In genomic region chr4:112287258-112287873, GRCh38 we compare ENCODE assay signal across 9 cellular contexts. TPM values are rescaled to one million over a fixed set of nuclear protein-coding genes. Genes with fewer than 3 reads are reported as not detected.
DNase-seq lines count a peak whose midpoint lies in the region; ATAC-seq and TF ChIP-seq lines count a peak whose summit lies in the region.
"Had no signal": no experiment of that assay in that cellular context is flagged by ENCODE, and none has a peak within 500 bp of the region (broad histone marks: within the 10 kb centered on the region; RNA-seq: fewer than 3 reads in every experiment).

No MANE protein-coding gene starts in this region.

- H3K4me3 Mint-ChIP-seq in T-helper 2 cell treated with Interferon-gamma antibody and Interleukin-4, amounts not matched to agents 5 μg/mL and 100 μg/mL, for 36 hours: peak overlapping the region; percentile 66
- peak overlapping the region; percentile 96 to 99 for H3K4me3 Mint-ChIP-seq in stimulated activated naive CD8-positive, alpha-beta T cell treated with anti-CD3 and anti-CD28 coated beads, Interleukin-15, amount 100 ng/mL, for 72 hours
- H3K4me3 Mint-ChIP-seq in HFFc6: no peak overlapping the region

- ATAC-seq in HG02763 (IDR thresholded peaks at IDR 0.05; ENCODE audit: unreplicated experiment): peak; percentile 22
- no peak for ATAC-seq in stimulated activated naive CD8-positive, alpha-beta T cell treated with anti-CD3 and anti-CD28 coated beads, Interleukin-15, amount 100 ng/mL, for 72 hours

- peak; percentile 65 for DNase-seq in activated effector memory CD4-positive, alpha-beta T cell treated with anti-CD3 and anti-CD28 coated beads, Interleukin-2, amount 50 U/mL, for 16 hours
- DNase-seq in activated effector memory CD4-positive, alpha-beta T cell treated with Interleukin-2 at 50 U/mL for 16 hours: no peak
- DNase-seq in T-helper 2 cell treated with Interferon-gamma antibody and Interleukin-4, amounts not matched to agents 5 μg/mL and 100 μg/mL, for 36 hours (ENCODE audit: low spot score): no peak
- peak in 1 of 2 donors; percentile 49 for DNase-seq in stimulated activated naive CD8-positive, alpha-beta T cell treated with anti-CD3 and anti-CD28 coated beads, Interleukin-15, amount 100 ng/mL, for 72 hours
- DNase-seq in HFFc6: no peak
- no peak for DNase-seq in GM10266 (ENCODE audit: extremely low spot score)
- DNase-seq in NK-92 (lab: John Stamatoyannopoulos, UW; ENCODE audit: unreplicated experiment): no peak
- DNase-seq: sigmoid colon had no signal

- peaks cover 5% of the 10 kb centered on the region for H3K9me3 Mint-ChIP-seq in T-helper 2 cell treated with Interferon-gamma antibody and Interleukin-4, amounts not matched to agents 5 μg/mL and 100 μg/mL, for 36 hours
- H3K9me3 Mint-ChIP-seq in stimulated activated naive CD8-positive, alpha-beta T cell treated with anti-CD3 and anti-CD28 coated beads, Interleukin-15, amount 100 ng/mL, for 72 hours: peaks cover 10 to 17% of the 10 kb centered on the region in 2 donors
- H3K9me3 Mint-ChIP-seq in HFFc6: no peaks in the 10 kb centered on the region

- TF ChIP-seq CTCF in HFFc6 (IDR thresholded peaks at IDR 0.05): no peak
- TF ChIP-seq CTCF in GM10266 (IDR thresholded peaks at IDR 0.05; ENCODE audit: control insufficient read depth, insufficient read depth, low read depth, missing control alignments): no peak

- peak overlapping the region; percentile 81 for H3K27ac Mint-ChIP-seq in T-helper 2 cell treated with Interferon-gamma antibody and Interleukin-4, amounts not matched to agents 5 μg/mL and 100 μg/mL, for 36 hours
- H3K27ac Mint-ChIP-seq in stimulated activated naive CD8-positive, alpha-beta T cell treated with anti-CD3 and anti-CD28 coated beads, Interleukin-15, amount 100 ng/mL, for 72 hours: peak overlapping the region; percentile 96 to 99
- no peak overlapping the region for H3K27ac Mint-ChIP-seq in HFFc6

- H3K36me3 Mint-ChIP-seq in T-helper 2 cell treated with Interferon-gamma antibody and Interleukin-4, amounts not matched to agents 5 μg/mL and 100 μg/mL, for 36 hours (ENCODE audit: low read depth): peaks cover 12% of the 10 kb centered on the region
- no peaks in the 10 kb centered on the region for H3K36me3 Mint-ChIP-seq in HFFc6 (ENCODE audit: low read depth)

- peaks cover 59% of the 10 kb centered on the region for H3K4me1 Mint-ChIP-seq in T-helper 2 cell treated with Interferon-gamma antibody and Interleukin-4, amounts not matched to agents 5 μg/mL and 100 μg/mL, for 36 hours (ENCODE audit: low read depth)
- peaks cover 65% of the 10 kb centered on the region for H3K4me1 Mint-ChIP-seq in stimulated activated naive CD8-positive, alpha-beta T cell treated with anti-CD3 and anti-CD28 coated beads, Interleukin-15, amount 100 ng/mL, for 72 hours
- peaks cover 31% of the 10 kb centered on the region for H3K4me1 Mint-ChIP-seq in HFFc6 (ENCODE audit: low read depth)

- H3K27me3 Mint-ChIP-seq in T-helper 2 cell treated with Interferon-gamma antibody and Interleukin-4, amounts not matched to agents 5 μg/mL and 100 μg/mL, for 36 hours (ENCODE audit: low read depth): no peaks in the 10 kb centered on the region
- no peaks in the 10 kb centered on the region for H3K27me3 Mint-ChIP-seq in stimulated activated naive CD8-positive, alpha-beta T cell treated with anti-CD3 and anti-CD28 coated beads, Interleukin-15, amount 100 ng/mL, for 72 hours
- peaks cover 2% of the 10 kb centered on the region for H3K27me3 Mint-ChIP-seq in HFFc6 (ENCODE audit: insufficient read depth)

RNA-seq across cellular contexts. Expression of gene TIFA, which starts 1.7 kb away (rescaled TPM):
- total RNA-seq in HFFc6 (2021; fragmentation: NEBNext Ultra II Directional; extraction: Animal tissue kit (Norgen Biotek cat#: 25700)): 1 to 10 TPM; 4.3 to 7.4 (median 6.4) TPM

RNA-seq across cellular contexts. Expression of gene ALPK1, which starts 9.8 kb away (rescaled TPM):
- total RNA-seq in HFFc6 (2021; fragmentation: NEBNext Ultra II Directional; extraction: Animal tissue kit (Norgen Biotek cat#: 25700)): 1 to 10 TPM; 5.8 to 9.0 (median 7.8) TPM

RNA-seq across cellular contexts. Expression of gene AP1AR, which starts 55.8 kb away (rescaled TPM):
- total RNA-seq in HFFc6 (2021; fragmentation: NEBNext Ultra II Directional; extraction: Animal tissue kit (Norgen Biotek cat#: 25700)): 10 to 100 TPM in 5 of 6 experiments, 1 to 10 TPM in 1; 8.7 to 15.6 (median 11.4) TPM
